In genomic region chr13:101265934-101266333, GRCh38 we compare ENCODE assay signal across 23 cellular contexts.
A peak's percentile ranks its signal among the peaks of the same experiment; 100 is the strongest.
DNase-seq lines count a peak whose midpoint lies in the region; ATAC-seq and TF ChIP-seq lines count a peak whose summit lies in the region.
"Had no signal": no experiment of that assay in that cellular context is flagged by ENCODE, and none has a peak within 500 bp of the region (broad histone marks: within the 10 kb centered on the region; RNA-seq: fewer than 3 reads in every experiment).

No MANE protein-coding gene starts in this region.

- POLR2A ChIA-PET in activated CD4-positive, alpha-beta T cell treated with anti-CD3 and anti-CD28 coated beads for 36 hours (lab: Charles Lee) = no interaction called here

- no peak overlapping the region for H3K4me3 ChIP-seq in MM.1S (ENCODE audit: low read length)
- H3K4me3 ChIP-seq in astrocyte of the spinal cord (ENCODE audit: low read depth, low read length) = no peak overlapping the region

- no peaks in the 10 kb centered on the region for H3K9me3 ChIP-seq in MM.1S (replicated peaks; ENCODE audit: insufficient read depth, low read length)

- no peak overlapping the region for H3K4me2 ChIP-seq in MM.1S (ENCODE audit: low read depth, low read length)
- H3K4me2 ChIP-seq: KMS-11 had no signal

- H3K79me2 ChIP-seq in MM.1S (ENCODE audit: low read length) = no peaks in the 10 kb centered on the region

- H3K9ac ChIP-seq in MM.1S (ENCODE audit: low read length) = no peak overlapping the region
- H3K9ac ChIP-seq: KMS-11 had no signal

- H3K9me2 ChIP-seq in MM.1S (replicated peaks; ENCODE audit: insufficient read depth, low read length) = no peaks in the 10 kb centered on the region

- H3K36me3 ChIP-seq in MM.1S (replicated peaks; ENCODE audit: insufficient read depth, low read length) = no peaks in the 10 kb centered on the region

- no peak for DNase-seq in activated CD4-positive, alpha-beta T cell treated with anti-CD3 and anti-CD28 coated beads for 36 hours
- DNase-seq in activated CD4-positive, alpha-beta T cell treated with anti-CD3 and anti-CD28 coated beads, Interleukin-2, amount 10 ng/mL, durations not matched to agents 24 days and 14 days = no peak
- DNase-seq in MM.1S (peak; percentile 30), astrocyte of the spinal cord (ENCODE audit: low read depth, low spot score) (peak; percentile 25), iris pigment epithelial cell (ENCODE audit: low read depth) (peak; percentile 67), GM10266 (ENCODE audit: extremely low spot score) (no peak), SKM-1 treated with dmso at 0.1 percent for 144 hours (lab: John Stamatoyannopoulos, UW; ENCODE audit: unreplicated experiment) (no peak)
- DNase-seq: DMS53, EL, IMR-90, MV-4-11, NCI-H1694, NCI-H2081, NCI-H2171, NCI-H345, NCI-H524, NCI-H774, Right ventricle myocardium superior had no signal

- H3K4me1 ChIP-seq in MM.1S (ENCODE audit: low read length) = no peaks in the 10 kb centered on the region

- intact Hi-C loops in activated CD4-positive, alpha-beta T cell treated with anti-CD3 and anti-CD28 coated beads for 36 hours (cut with DNase I, micrococcal nuclease) = no loop called here
- intact Hi-C loops in activated CD4-positive, alpha-beta T cell treated with anti-CD3 and anti-CD28 coated beads, Interleukin-2, amount 10 ng/mL, durations not matched to agents 24 days and 14 days (cut with micrococcal nuclease) = no loop called here

- H3K27me3 ChIP-seq in MM.1S (replicated peaks; ENCODE audit: insufficient read depth, low read length) = no peaks in the 10 kb centered on the region

- H3K4me3 Mint-ChIP-seq in activated CD4-positive, alpha-beta T cell treated with anti-CD3 and anti-CD28 coated beads for 36 hours = no peak overlapping the region
- H3K4me3 Mint-ChIP-seq in activated CD4-positive, alpha-beta T cell treated with anti-CD3 and anti-CD28 coated beads, Interleukin-2, amount 10 ng/mL, durations not matched to agents 24 days and 14 days = no peak overlapping the region
- H3K4me3 Mint-ChIP-seq: CD14-positive monocyte had no signal

- no peaks in the 10 kb centered on the region for H3F3A ChIP-seq in MM.1S (ENCODE audit: insufficient read depth, low read length)

- H3K27ac ChIP-seq in MM.1S (ENCODE audit: low read length) = no peak overlapping the region
- H3K27ac ChIP-seq: 22Rv1, KMS-11 had no signal

- no peak overlapping the region for H2AFZ ChIP-seq in MM.1S (ENCODE audit: low read length)

- peaks cover 2% of the 10 kb centered on the region for H3K4me1 Mint-ChIP-seq in activated CD4-positive, alpha-beta T cell treated with anti-CD3 and anti-CD28 coated beads for 36 hours
- peaks cover 4% of the 10 kb centered on the region for H3K4me1 Mint-ChIP-seq in activated CD4-positive, alpha-beta T cell treated with anti-CD3 and anti-CD28 coated beads, Interleukin-2, amount 10 ng/mL, durations not matched to agents 24 days and 14 days
- H3K4me1 Mint-ChIP-seq: CD14-positive monocyte had no signal

- peak overlapping the region; percentile 25 for H3K27ac Mint-ChIP-seq in activated CD4-positive, alpha-beta T cell treated with anti-CD3 and anti-CD28 coated beads for 36 hours
- H3K27ac Mint-ChIP-seq in activated CD4-positive, alpha-beta T cell treated with anti-CD3 and anti-CD28 coated beads, Interleukin-2, amount 10 ng/mL, durations not matched to agents 24 days and 14 days = no peak overlapping the region
- H3K27ac Mint-ChIP-seq: CD14-positive monocyte had no signal

- peaks cover 2% of the 10 kb centered on the region for H3K27me3 Mint-ChIP-seq in activated CD4-positive, alpha-beta T cell treated with anti-CD3 and anti-CD28 coated beads for 36 hours
- peaks cover 4% of the 10 kb centered on the region for H3K27me3 Mint-ChIP-seq in activated CD4-positive, alpha-beta T cell treated with anti-CD3 and anti-CD28 coated beads, Interleukin-2, amount 10 ng/mL, durations not matched to agents 24 days and 14 days

- CTCF ChIA-PET in activated CD4-positive, alpha-beta T cell treated with anti-CD3 and anti-CD28 coated beads for 36 hours (lab: Charles Lee) = no interaction called here

- in situ Hi-C loops in astrocyte of the spinal cord (cut with HindIII; ENCODE audit: low sequenced_read_pairs) = no loop called here

- no peaks in the 10 kb centered on the region for H4K20me1 ChIP-seq in MM.1S (ENCODE audit: insufficient read depth, low read length)

- no peak for TF ChIP-seq CTCF in MM.1S (IDR thresholded peaks at IDR 0.05; ENCODE audit: low read length)
- TF ChIP-seq CTCF in astrocyte of the spinal cord (IDR thresholded peaks at IDR 0.05; ENCODE audit: low read depth, low read length) = no peak
- no peak for TF ChIP-seq CTCF in GM10266 (IDR thresholded peaks at IDR 0.05; ENCODE audit: control insufficient read depth, insufficient read depth, low read depth, missing control alignments)

- peak; percentile 63 for ATAC-seq in activated CD4-positive, alpha-beta T cell treated with anti-CD3 and anti-CD28 coated beads for 36 hours
- no peak for ATAC-seq in HG02678 (IDR thresholded peaks at IDR 0.05; ENCODE audit: unreplicated experiment)
- ATAC-seq: HCT116 had no signal

- H3K36me3 Mint-ChIP-seq in activated CD4-positive, alpha-beta T cell treated with anti-CD3 and anti-CD28 coated beads for 36 hours (ENCODE audit: low read depth) = no peaks in the 10 kb centered on the region
- H3K36me3 Mint-ChIP-seq in activated CD4-positive, alpha-beta T cell treated with anti-CD3 and anti-CD28 coated beads, Interleukin-2, amount 10 ng/mL, durations not matched to agents 24 days and 14 days (ENCODE audit: low read depth) = no peaks in the 10 kb centered on the region
- H3K36me3 Mint-ChIP-seq: CD14-positive monocyte had no signal

- H3K9me3 Mint-ChIP-seq in activated CD4-positive, alpha-beta T cell treated with anti-CD3 and anti-CD28 coated beads for 36 hours (ENCODE audit: low read depth) = no peaks in the 10 kb centered on the region
- H3K9me3 Mint-ChIP-seq in activated CD4-positive, alpha-beta T cell treated with anti-CD3 and anti-CD28 coated beads, Interleukin-2, amount 10 ng/mL, durations not matched to agents 24 days and 14 days = no peaks in the 10 kb centered on the region

Comparison
In these comparisons a context has a peak if more than half of its experiments do, and no peak if none do; other contexts are left out.
1. DNase-seq: peak in MM.1S (single experiment), astrocyte of the spinal cord (single experiment) and iris pigment epithelial cell (single experiment); none in activated CD4-positive, alpha-beta T cell treated with anti-CD3 and anti-CD28 coated beads for 36 hours (single experiment), activated CD4-positive, alpha-beta T cell treated with anti-CD3 and anti-CD28 coated beads, Interleukin-2, amount 10 ng/mL, durations not matched to agents 24 days and 14 days (single experiment), GM10266 (single experiment) and SKM-1 treated with dmso at 0.1 percent for 144 hours (single experiment).